16 cellular contexts compared by ENCODE assay signal in the genomic region with DNA sequence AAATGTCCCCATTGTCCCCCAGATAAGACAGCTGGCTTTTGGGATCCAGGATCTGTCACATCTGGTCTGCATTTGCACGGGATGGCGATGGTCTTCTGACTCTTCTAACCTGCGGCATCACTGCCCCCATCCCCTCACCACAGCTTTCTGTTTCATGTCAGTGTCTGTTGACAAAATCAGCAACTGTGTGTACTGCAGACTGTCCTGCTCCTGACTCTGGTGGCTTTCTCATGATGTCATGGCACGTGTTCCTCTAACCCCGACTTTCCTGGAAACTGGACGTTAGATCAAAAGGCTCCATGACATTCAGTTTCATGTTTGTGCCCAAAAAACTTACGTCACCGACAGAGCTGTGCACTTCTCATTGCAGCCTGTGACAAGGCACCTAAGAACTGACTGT. TPM values are rescaled to one million over a fixed set of nuclear protein-coding genes. Genes with fewer than 3 reads are reported as not detected.
DNase-seq lines count a peak whose midpoint lies in the region; ATAC-seq and TF ChIP-seq lines count a peak whose summit lies in the region.
"Had no signal": no experiment of that assay in that cellular context is flagged by ENCODE, and none has a peak within 500 bp of the region (broad histone marks: within the 10 kb centered on the region; RNA-seq: fewer than 3 reads in every experiment).

No MANE protein-coding gene starts in this region.

- no peaks in the 10 kb centered on the region for H3K79me2 ChIP-seq in PC-9 (ENCODE audit: low read depth)
- H3K79me2 ChIP-seq: parathyroid adenoma had no signal

- H3K9me3 ChIP-seq in BE2C (no peaks in the 10 kb centered on the region), PC-9 (ENCODE audit: insufficient read depth, low read depth) (no peaks in the 10 kb centered on the region)

- H3K27me3 Mint-ChIP-seq in nephron progenitor cell (ENCODE audit: low read depth, poor library complexity) = peaks cover 14% of the 10 kb centered on the region
- H3K27me3 Mint-ChIP-seq: B cell had no signal

- no peaks in the 10 kb centered on the region for H4K20me1 ChIP-seq in PC-9 (ENCODE audit: insufficient read depth)

- ATAC-seq in stimulated activated naive CD8-positive, alpha-beta T cell treated with anti-CD3 and anti-CD28 coated beads, Interleukin-15, Interleukin-2, amounts not matched to agents 100 U/mL and 50 U/mL, for 24 hours = no peak

- no peaks in the 10 kb centered on the region for H3K36me3 Mint-ChIP-seq in nephron progenitor cell (ENCODE audit: low read depth)

- no peak overlapping the region for H3K4me2 ChIP-seq in PC-9

- no peaks in the 10 kb centered on the region for H3K27me3 ChIP-seq in BE2C
- no peaks in the 10 kb centered on the region for H3K27me3 ChIP-seq in PC-9 (ENCODE audit: insufficient read depth, low read depth)

- H3K4me3 Mint-ChIP-seq in nephron progenitor cell = no peak overlapping the region
- H3K4me3 Mint-ChIP-seq: B cell had no signal

- CTCF ChIA-PET in PC-9 (lab: Charles Lee) = no interaction called here

- H3K27ac Mint-ChIP-seq in nephron progenitor cell = peak overlapping the region; percentile 19

- no peaks in the 10 kb centered on the region for H3K9me2 ChIP-seq in PC-9 (ENCODE audit: insufficient read depth)

- peaks cover 21% of the 10 kb centered on the region for H3K4me1 ChIP-seq in BE2C
- H3K4me1 ChIP-seq in PC-9 (replicated peaks; ENCODE audit: insufficient read depth) = peaks cover 18% of the 10 kb centered on the region
- H3K4me1 ChIP-seq: parathyroid adenoma had no signal

- no peak overlapping the region for H2AFZ ChIP-seq in PC-9

- peak; percentile 75 for DNase-seq in BE2C
- no peak for DNase-seq in PC-9
- DNase-seq in coronary artery (ENCODE audit: low spot score) = no peak
- no peak for DNase-seq in nephron progenitor cell
- no peak for DNase-seq in NCI-H510A treated with DMSO at 0.1 percent for 48 hours (lab: John Stamatoyannopoulos, UW)
- DNase-seq in stimulated activated naive CD8-positive, alpha-beta T cell treated with anti-CD3 and anti-CD28 coated beads, Interleukin-15, Interleukin-2, amounts not matched to agents 100 U/mL and 50 U/mL, for 24 hours = no peak
- DNase-seq in RKO (ENCODE audit: low spot score) = no peak
- DNase-seq in activated CD4-positive, CD25-positive, alpha-beta regulatory T cell (lab: John Stamatoyannopoulos, UW) = no peak
- DNase-seq: activated CD4-positive, alpha-beta T cell treated with anti-CD3 and anti-CD28 coated beads for 1 hour; activated gamma-delta T cell treated with Interleukin-2 at 50 U/mL for 16 hours; DMS79 treated with DMSO at 0.1 percent for 48 hours; mammary epithelial cell; NCI-H2029; stimulated activated CD8-positive, alpha-beta memory T cell treated with anti-CD3 and anti-CD28 coated beads, Interleukin-4, amount 100 ng/mL, for 48 hours had no signal

- POLR2A ChIA-PET in PC-9 (lab: Charles Lee; ENCODE audit: unreplicated experiment) = no interaction called here

- TF ChIP-seq CTCF in BE2C (IDR thresholded peaks at IDR 0.05; ENCODE audit: low read depth, low read length) = no peak
- TF ChIP-seq CTCF in PC-9 (conservative IDR thresholded peaks at IDR 0.05) = no peak
- no peak for TF ChIP-seq CTCF in coronary artery (IDR thresholded peaks at IDR 0.05)
- TF ChIP-seq CTCF in nephron progenitor cell (IDR thresholded peaks at IDR 0.05) = no peak

- no peaks in the 10 kb centered on the region for H3K9me3 Mint-ChIP-seq in nephron progenitor cell

- peaks cover 12% of the 10 kb centered on the region; the same call in 1 of the 2 replicates for H3F3A ChIP-seq in PC-9 (ENCODE audit: insufficient read depth, low read depth)

- no peaks in the 10 kb centered on the region for H3K36me3 ChIP-seq in BE2C
- no peaks in the 10 kb centered on the region for H3K36me3 ChIP-seq in PC-9 (ENCODE audit: low read depth)

- H3K4me1 Mint-ChIP-seq in nephron progenitor cell = peaks cover 6% of the 10 kb centered on the region

- BruUV-seq in PC-9 (replicated peaks; lab: Mats Ljungman, UMichigan) = TSS peak; percentile 18

- intact Hi-C loops in PC-9 (cut with micrococcal nuclease; ENCODE audit: unreplicated experiment) = no loop called here

- H3K27ac ChIP-seq in PC-9 = no peak overlapping the region
- H3K27ac ChIP-seq in coronary artery = peak overlapping the region; percentile 26 to 91

- peak overlapping the region; percentile 1; the same call in 1 of the 2 replicates for H3K4me3 ChIP-seq in BE2C (ENCODE audit: low read depth, low read length)
- no peak overlapping the region for H3K4me3 ChIP-seq in PC-9
- H3K4me3 ChIP-seq in coronary artery = no peak overlapping the region

RNA-seq across cellular contexts. Expression of a gene that starts 30.1 kb away (rescaled TPM):
- 28.1 TPM for polyA plus RNA-seq in BE2C (2012; ENCODE audit: insufficient read depth, insufficient read length, low read depth)
- 34.7 and 35.2 TPM in 2 replicates for total RNA-seq in PC-9 (2021)
